ENCODE assay signal across 27 cellular contexts in genomic region chr15:80570553-80570952, GRCh38.
"Had no signal": no experiment of that assay in that cellular context is flagged by ENCODE, and none has a peak within 500 bp of the region (broad histone marks: within the 10 kb centered on the region; RNA-seq: fewer than 3 reads in every experiment).

No MANE protein-coding gene starts in this region.

- H3K9me3 ChIP-seq: adrenal gland, breast epithelium had no signal

- H3K4me3 Mint-ChIP-seq: activated CD4-positive, alpha-beta memory T cell treated with anti-CD3 and anti-CD28 coated beads for 36 hours; activated CD4-positive, alpha-beta T cell treated with anti-CD3 and anti-CD28 coated beads, Interleukin-2, amount 10 ng/mL, durations not matched to agents 7 days and 5 days; activated naive CD8-positive, alpha-beta T cell treated with anti-CD3 and anti-CD28 coated beads, Interleukin-2, amount 10 ng/mL, durations not matched to agents 7 days and 5 days; activated T-helper 17 cell treated with anti-CD3 and anti-CD28 coated beads, Interleukin-2, amount 50 U/mL, for 72 hours; central memory CD8-positive, alpha-beta T cell; T-cell had no signal

- H3K27ac ChIP-seq: adrenal gland, breast epithelium, VCaP had no signal

- H3K27ac Mint-ChIP-seq: activated CD4-positive, alpha-beta memory T cell treated with anti-CD3 and anti-CD28 coated beads for 36 hours; activated CD4-positive, alpha-beta T cell treated with anti-CD3 and anti-CD28 coated beads, Interleukin-2, amount 10 ng/mL, durations not matched to agents 7 days and 5 days; activated naive CD8-positive, alpha-beta T cell treated with anti-CD3 and anti-CD28 coated beads, Interleukin-2, amount 10 ng/mL, durations not matched to agents 7 days and 5 days; activated T-helper 17 cell treated with anti-CD3 and anti-CD28 coated beads, Interleukin-2, amount 50 U/mL, for 72 hours; T-cell had no signal

- H3K36me3 Mint-ChIP-seq: activated CD4-positive, alpha-beta memory T cell treated with anti-CD3 and anti-CD28 coated beads for 36 hours; activated naive CD8-positive, alpha-beta T cell treated with anti-CD3 and anti-CD28 coated beads, Interleukin-2, amount 10 ng/mL, durations not matched to agents 7 days and 5 days; T-cell had no signal

- H3K36me3 ChIP-seq: adrenal gland, breast epithelium had no signal

- H3K4me1 ChIP-seq: adrenal gland, breast epithelium had no signal

- ATAC-seq: activated T-helper 17 cell treated with anti-CD3 and anti-CD28 coated beads, Interleukin-2, amount 50 U/mL, for 72 hours; PC-3; T-cell had no signal

- H3K27me3 ChIP-seq: adrenal gland, breast epithelium had no signal

- H3K4me1 Mint-ChIP-seq: activated naive CD8-positive, alpha-beta T cell treated with anti-CD3 and anti-CD28 coated beads, Interleukin-2, amount 10 ng/mL, durations not matched to agents 7 days and 5 days; activated T-helper 17 cell treated with anti-CD3 and anti-CD28 coated beads, Interleukin-2, amount 50 U/mL, for 72 hours; central memory CD8-positive, alpha-beta T cell; T-cell had no signal

- DNase-seq: activated CD4-positive, alpha-beta memory T cell treated with anti-CD3 and anti-CD28 coated beads for 36 hours; activated CD4-positive, alpha-beta T cell treated with anti-CD3 and anti-CD28 coated beads, Interleukin-2, amount 10 ng/mL, durations not matched to agents 7 days and 5 days; activated CD4-positive, CD25-positive, alpha-beta regulatory T cell; activated CD8-positive, alpha-beta memory T cell treated with anti-CD3 and anti-CD28 coated beads for 24 hours; activated gamma-delta T cell; activated naive CD4-positive, alpha-beta T cell treated with anti-CD3 and anti-CD28 coated beads, Interleukin-2, amount 50 U/mL, for 16 hours; activated naive CD8-positive, alpha-beta T cell treated with anti-CD3 and anti-CD28 coated beads, Interleukin-2, amount 10 ng/mL, durations not matched to agents 7 days and 5 days; activated T-cell treated with anti-CD3 and anti-CD28 coated beads, Interleukin-2, amount 50 U/mL, for 48 hours; anterior cingulate cortex; Kasumi-1; KBM-7; NCI-H1105 treated with DMSO at 0.1 percent for 48 hours; NCI-H1436 treated with DMSO at 0.1 percent for 48 hours; NCI-H187; NCI-H2081; NCI-H446; NCI-H524; PC-3; SIG-M5; T-cell; T-helper 2 cell; T1000 had no signal

- H3K4me3 ChIP-seq: adrenal gland, breast epithelium had no signal

- H3K9me3 Mint-ChIP-seq: activated CD4-positive, alpha-beta memory T cell treated with anti-CD3 and anti-CD28 coated beads for 36 hours; activated CD4-positive, alpha-beta T cell treated with anti-CD3 and anti-CD28 coated beads, Interleukin-2, amount 10 ng/mL, durations not matched to agents 7 days and 5 days; activated naive CD8-positive, alpha-beta T cell treated with anti-CD3 and anti-CD28 coated beads, Interleukin-2, amount 10 ng/mL, durations not matched to agents 7 days and 5 days; activated T-helper 17 cell treated with anti-CD3 and anti-CD28 coated beads, Interleukin-2, amount 50 U/mL, for 72 hours; central memory CD8-positive, alpha-beta T cell; T-cell had no signal
